In genomic region chr17:79844869-79845600, GRCh38 we compare ENCODE assay signal across 8 cellular contexts. TPM values are rescaled to one million over a fixed set of nuclear protein-coding genes. Genes with fewer than 3 reads are reported as not detected.
DNase-seq lines count a peak whose midpoint lies in the region; ATAC-seq, FAIRE-seq and TF ChIP-seq lines count a peak whose summit lies in the region.

No MANE protein-coding gene starts in this region.

- peak; percentile 81 for TF ChIP-seq CTCF in A549 (IDR thresholded peaks at IDR 0.05)
- TF ChIP-seq CTCF in GM06990 (IDR thresholded peaks at IDR 0.05; ENCODE audit: insufficient read depth, low read length, poor library complexity, severe bottlenecking), result peak; percentile 78
- TF ChIP-seq CTCF in adrenal gland (IDR thresholded peaks at IDR 0.05), result peak; percentile 25 to 68 (median 49)

- H3K4me1 ChIP-seq in A549 (peaks cover 46% of the 10 kb centered on the region), adrenal gland (replicated peaks in 1 of 2) (peaks cover 24 to 45% of the 10 kb centered on the region in 2 donors), iPS-15b (ENCODE audit: control insufficient read depth, insufficient read depth, low read length) (no peaks in the 10 kb centered on the region)

- H3K36me3 ChIP-seq in GM06990 (ENCODE audit: control insufficient read depth, insufficient read depth, low read length) (no peaks in the 10 kb centered on the region), adrenal gland (replicated peaks in 1 of 2) (no peaks in the 10 kb centered on the region), iPS-15b (ENCODE audit: control insufficient read depth, insufficient read depth, low read length) (no peaks in the 10 kb centered on the region)

- peak overlapping the region; percentile 97 for H3K4me2 ChIP-seq in A549

- no peak for FAIRE-seq in A549 (lab: Jason Lieb, UNC)

- H3K27ac ChIP-seq in A549, result peak overlapping the region; percentile 94 to 98
- H3K27ac ChIP-seq in adrenal gland, result peak overlapping the region in 4 of 5 donors; percentile 35 to 83 (median 50)
- peak overlapping the region in 14 of 21 experiments; percentile 14 to 87 (median 62) for H3K27ac ChIP-seq in skin epidermis

- no peak for TF ChIP-seq EP300 in A549 (IDR thresholded peaks at IDR 0.05)

- DNase-seq in A549 (ENCODE audit: low read depth in 1 of 2, low spot score in 1 of 2) (peak; percentile 58 to 92), GM06990 (ENCODE audit: extremely low read depth, insufficient read length) (no peak), OCI-M1 (lab: John Stamatoyannopoulos, UW) (peak; percentile 79), adrenal gland (peak in 6 of 7 donors; percentile 43 to 70 (median 54))

- H3K4me3 ChIP-seq in A549, result peak overlapping the region; percentile 53
- no peak overlapping the region for H3K4me3 ChIP-seq in GM06990 (replicated peaks; ENCODE audit: low read depth, low read length)
- peak overlapping the region in 1 of 4 donors; percentile 74 for H3K4me3 ChIP-seq in adrenal gland
- peak overlapping the region; percentile 9 for H3K4me3 ChIP-seq in iPS-15b (ENCODE audit: low read depth, low read length)
- H3K4me3 ChIP-seq in skin epidermis, result peak overlapping the region in 3 of 7 experiments; percentile 24 to 51 (median 50)

- intact Hi-C loops in adrenal gland (cut with DNase I), result loop anchor here (5.0 to 10.0 kb wide), 4 partner anchors 77 to 147 kb away; no protein-coding TSS in a partner anchor

- CTCF ChIA-PET in A549 (lab: Yijun Ruan, JAX), result interaction anchor here (0.6 to 15.4 kb wide), 44 partner anchors 9 to 173 kb away, joined by 3 to 238 read pairs (median 4); partner anchors contain the start of gene CBX8

- POLR2A ChIA-PET in A549 (lab: Yijun Ruan, JAX), result interaction anchor here (0.6 to 1.9 kb wide), 11 partner anchors 13 to 184 kb away, joined by 3 to 11 read pairs (median 4); partner anchors contain the start of gene CBX8

- TF ChIP-seq POLR2A in A549 (IDR thresholded peaks at IDR 0.05; ENCODE audit: low read length) (no peak), adrenal gland (IDR thresholded peaks at IDR 0.05) (no peak)

- H3K9ac ChIP-seq in iPS-15b (ENCODE audit: low read depth, low read length), result no peak overlapping the region

- 14% methylated on average over 14 of the region's 38 CpGs for WGBS in A549 (ENCODE audit: missing lambda C conversion rate)
- WGBS in adrenal gland, 4 donors, result 3 to 53% (median 24%) methylated on average over 3 to 38 of the region's 38 CpGs

- H3K9me3 ChIP-seq in A549, result no peaks in the 10 kb centered on the region
- no peaks in the 10 kb centered on the region for H3K9me3 ChIP-seq in adrenal gland (replicated peaks in 1 of 3)
- H3K9me3 ChIP-seq in iPS-15b (ENCODE audit: control insufficient read depth, insufficient read depth, low read length), result no peaks in the 10 kb centered on the region

- peak; percentile 49 to 68 for TF ChIP-seq RAD21 in A549 (conservative IDR thresholded peaks at IDR 0.05 in 1 of 2, IDR thresholded peaks at IDR 0.05 in 1 of 2)

- H3K27me3 ChIP-seq in GM06990 (replicated peaks; ENCODE audit: control insufficient read depth, insufficient read depth, low read length) (peaks cover 2% of the 10 kb centered on the region), adrenal gland (peaks cover 34% of the 10 kb centered on the region), iPS-15b (ENCODE audit: control insufficient read depth, insufficient read depth, low read length) (peaks cover 68% of the 10 kb centered on the region)

- peak; percentile 66 to 83 for ATAC-seq in A549
- ATAC-seq in GM19324 (IDR thresholded peaks at IDR 0.05; ENCODE audit: low FRiP score, unreplicated experiment), result no peak
- ATAC-seq in HG03469 (IDR thresholded peaks at IDR 0.05; ENCODE audit: unreplicated experiment), result no peak

TF ChIP-seq in A549, 52 proteins besides CTCF, POLR2A, EP300 and RAD21:
- peak; percentile 70; the same call in 1 of the 2 replicates for TF ChIP-seq E2F6 (IDR thresholded peaks at IDR 0.05; ENCODE audit: borderline replicate concordance, low read depth)
- peak; percentile 66 for TF ChIP-seq SMC3 (IDR thresholded peaks at IDR 0.05)
- peak in 1 of 2 experiments; percentile 18; a peak in 2 of 5 replicates for TF ChIP-seq JUN (IDR thresholded peaks at IDR 0.05)
- peak; percentile 72 for TF ChIP-seq MAX (IDR thresholded peaks at IDR 0.05)
- TF ChIP-seq ZSCAN20 (CRISPR knock-in tag; IDR thresholded peaks at IDR 0.05), result no peak
TF ChIP-seq in A549: peak in this region for 4.

RNA-seq across cellular contexts. Expression of gene CBX4, which starts 5.8 kb away (rescaled TPM):
- polyA plus RNA-seq in A549 (2011; rRNA removed) (21.9 and 34.1 TPM in 2 replicates), A549 (2017; fragmentation: RNase III; extraction: RNeasy Plus Mini Kit Qiagen cat#74134 plus additional on column Dnase treatment) (25.9 to 31.9 TPM (median 31.0 TPM) in 3 replicates), adrenal gland (10 to 100 TPM in 1 of 3 donors, 1 to 10 TPM in 2; 5.4 to 10.1 (median 7.6) TPM)
- polyA plus RNA-seq in A549 (2012; cell fraction: cytosol; rRNA removed), result 31.9 and 46.3 TPM in 2 replicates
- 48.9 and 61.8 TPM in 2 replicates for polyA plus RNA-seq in A549 (2012; cell fraction: nucleus; rRNA removed)
- polyA minus RNA-seq in A549 (2011; rRNA and poly(A)+ RNA removed), result 20.6 and 27.0 TPM in 2 replicates
- total RNA-seq in adrenal gland, result 10 to 100 TPM; 15.1 to 39.3 (median 25.0) TPM

RNA-seq across cellular contexts. Expression of gene CBX8, which starts 48.2 kb away (rescaled TPM):
- 1.5 and 2.8 TPM in 2 replicates for polyA plus RNA-seq in A549 (2011; rRNA removed)
- 3.5 and 3.8 TPM in 2 replicates for polyA plus RNA-seq in A549 (2012; cell fraction: cytosol; rRNA removed)
- 4.8 and 7.2 TPM in 2 replicates for polyA plus RNA-seq in A549 (2012; cell fraction: nucleus; rRNA removed)
- 11.0 to 13.1 TPM (median 11.9 TPM) in 3 replicates for polyA plus RNA-seq in A549 (2017; fragmentation: RNase III; extraction: RNeasy Plus Mini Kit Qiagen cat#74134 plus additional on column Dnase treatment)
- polyA minus RNA-seq in A549 (2011; rRNA and poly(A)+ RNA removed), result 2.5 and 2.8 TPM in 2 replicates
- total RNA-seq in adrenal gland, result 10 to 100 TPM in 1 of 8 donors, 1 to 10 TPM in 6, under 1 TPM in 1; 0.85 to 10.6 (median 5.5) TPM
- 1 to 10 TPM; 1.0 to 7.4 (median 4.4) TPM for polyA plus RNA-seq in adrenal gland

Comparison
In these comparisons a context has a peak if more than half of its experiments do, and no peak if none do; other contexts are left out.
1. ATAC-seq: peak in A549 (2 of 2); none in GM19324 (single experiment) and HG03469 (single experiment).
2. Peak in every context shown above with its lines, with median percentiles within 50 percentile points of each other: H3K27ac ChIP-seq and CTCF ChIP-seq.